ENCODE assay signal across 1 cellular context in genomic region chr1:219189021-219189824, GRCh38.
TF ChIP-seq lines count a peak whose summit lies in the region.

No MANE protein-coding gene starts in this region.

TF ChIP-seq in IMR-90, 13 proteins besides CTCF, POLR2A, EP300 and RAD21:
- 0 out of 2 replicates have a peak, but pooled peaks have one; percentile 29 for TF ChIP-seq FOS (IDR thresholded peaks at IDR 0.05; ENCODE audit: low read depth, low read length)
- TF ChIP-seq SMC3 (IDR thresholded peaks at IDR 0.05; ENCODE audit: low read depth, low read length) = no peak
